17 cellular contexts compared by ENCODE assay signal in the genomic region with DNA sequence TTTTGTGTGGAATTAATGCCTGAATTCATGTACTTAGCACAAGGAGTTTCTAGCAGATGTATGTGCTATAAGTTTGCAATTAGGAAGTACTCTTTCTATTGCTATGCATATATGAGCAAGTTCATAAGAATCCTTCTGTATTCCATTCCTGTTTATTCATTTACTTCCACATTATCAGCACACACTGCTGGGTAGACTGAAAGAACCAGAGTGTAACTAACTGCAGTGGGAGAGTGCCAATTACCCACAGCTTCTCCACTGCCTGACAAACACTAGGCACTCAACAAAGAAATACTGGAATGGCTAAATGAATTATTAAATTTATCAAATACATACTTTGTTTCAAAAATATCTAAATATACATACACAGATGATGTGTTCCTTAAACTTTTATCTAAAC.
"Had no signal": no experiment of that assay in that cellular context is flagged by ENCODE, and none has a peak within 500 bp of the region (broad histone marks: within the 10 kb centered on the region; RNA-seq: fewer than 3 reads in every experiment).

No MANE protein-coding gene starts in this region.

- H3K4me3 Mint-ChIP-seq: activated naive CD4-positive, alpha-beta T cell treated with anti-CD3 and anti-CD28 coated beads, Interleukin-2, amount 50 U/mL, for 24 hours; immature natural killer cell; naive thymus-derived CD4-positive, alpha-beta T cell; stimulated activated effector memory CD8-positive, alpha-beta T cell treated with anti-CD3 and anti-CD28 coated beads, Interleukin-12 subunit alpha, Interleukin-12 subunit beta, amount 100 ng/mL, for 72 hours; T-helper 17 cell had no signal

- H3K9me3 Mint-ChIP-seq: activated naive CD4-positive, alpha-beta T cell treated with anti-CD3 and anti-CD28 coated beads, Interleukin-2, amount 50 U/mL, for 24 hours; immature natural killer cell; naive thymus-derived CD4-positive, alpha-beta T cell; stimulated activated effector memory CD8-positive, alpha-beta T cell treated with anti-CD3 and anti-CD28 coated beads, Interleukin-12 subunit alpha, Interleukin-12 subunit beta, amount 100 ng/mL, for 72 hours had no signal

- H3K27me3 Mint-ChIP-seq: activated naive CD4-positive, alpha-beta T cell treated with anti-CD3 and anti-CD28 coated beads, Interleukin-2, amount 50 U/mL, for 24 hours; naive thymus-derived CD4-positive, alpha-beta T cell; T-helper 17 cell had no signal

- H3K27ac Mint-ChIP-seq: activated naive CD4-positive, alpha-beta T cell treated with anti-CD3 and anti-CD28 coated beads, Interleukin-2, amount 50 U/mL, for 24 hours; immature natural killer cell; naive thymus-derived CD4-positive, alpha-beta T cell; stimulated activated effector memory CD8-positive, alpha-beta T cell treated with anti-CD3 and anti-CD28 coated beads, Interleukin-12 subunit alpha, Interleukin-12 subunit beta, amount 100 ng/mL, for 72 hours; T-helper 17 cell had no signal

- ATAC-seq: body of pancreas; foreskin keratinocyte; naive thymus-derived CD4-positive, alpha-beta T cell; stimulated activated effector memory CD8-positive, alpha-beta T cell treated with anti-CD3 and anti-CD28 coated beads, Interleukin-12 subunit alpha, Interleukin-12 subunit beta, amount 100 ng/mL, for 72 hours; T-helper 17 cell had no signal

- DNase-seq: activated CD4-positive, alpha-beta T cell treated with anti-CD3 and anti-CD28 coated beads, Interleukin-2, amount 50 U/mL, for 48 hours; activated effector memory CD4-positive, alpha-beta T cell treated with Interleukin-2 at 50 U/mL for 16 hours; activated T-cell treated with anti-CD3 and anti-CD28 coated beads, Interleukin-2, amount 50 U/mL, for 1 hour; amniotic stem cell; body of pancreas; central memory CD4-positive, alpha-beta T cell; cortex of kidney; effector CD4-positive, alpha-beta T cell; esophagus squamous epithelium; foreskin keratinocyte; immature natural killer cell; naive thymus-derived CD4-positive, alpha-beta T cell; T-helper 17 cell; trophoblast cell; WERI-Rb-1 had no signal
